ENCODE assay signal across 7 cellular contexts in the genomic region with DNA sequence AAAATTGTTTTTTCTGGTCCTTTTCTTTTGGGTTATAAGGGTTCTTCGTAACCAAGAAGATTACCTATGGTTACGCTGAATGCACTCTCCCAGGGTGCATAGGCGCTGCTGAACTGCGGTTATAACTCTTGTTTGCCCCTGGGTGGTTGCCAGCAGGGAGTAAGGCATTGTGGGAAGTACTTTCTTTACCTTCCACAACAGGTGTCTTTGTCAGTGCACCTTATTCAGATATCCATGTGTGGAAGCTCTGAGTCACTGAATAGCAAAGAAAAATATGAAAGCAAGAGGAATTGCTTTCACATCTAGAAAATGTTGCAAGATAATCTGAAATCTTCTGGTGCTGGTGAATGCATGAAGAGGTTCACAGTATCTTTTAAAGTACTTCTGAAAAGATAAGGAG.
DNase-seq lines count a peak whose midpoint lies in the region; ATAC-seq, FAIRE-seq and TF ChIP-seq lines count a peak whose summit lies in the region.

No MANE protein-coding gene starts in this region.

- H4K91ac ChIP-seq in trophoblast cell (ENCODE audit: low read depth, low read length), result no peak overlapping the region

- WGBS in HUES64, result 0% methylated on average over 4 of the region's 4 CpGs
- no CpG with 5 or more reads among the region's 4 CpGs for WGBS in trophoblast cell (ENCODE audit: extremely low coverage, insufficient coverage, insufficient read length)
- 69 to 78% methylated on average over 4 of the region's 4 CpGs for WGBS in lower leg skin, 2 donors

- H2BK120ac ChIP-seq in trophoblast cell (ENCODE audit: insufficient read depth, low read length, poor library complexity), result no peak overlapping the region

- no peak overlapping the region for H3K14ac ChIP-seq in trophoblast cell (ENCODE audit: low read length)

- intact Hi-C loops in lower leg skin (cut with DNase I; ENCODE audit: low total_unique reads), result no loop called here

- peaks cover 2% of the 10 kb centered on the region for H3K79me1 ChIP-seq in trophoblast cell (ENCODE audit: low read length)

- no peak overlapping the region for H3K4ac ChIP-seq in trophoblast cell (ENCODE audit: low read depth, low read length)

- H3K18ac ChIP-seq in trophoblast cell (ENCODE audit: low read length), result no peak overlapping the region

- H3K27me3 ChIP-seq in HUES64 (ENCODE audit: insufficient read depth, low read length), result no peaks in the 10 kb centered on the region
- no peaks in the 10 kb centered on the region for H3K27me3 ChIP-seq in bronchial epithelial cell (ENCODE audit: control insufficient read depth, insufficient read depth, low read length)
- H3K27me3 ChIP-seq in trophoblast cell (ENCODE audit: insufficient read depth, low read length), result no peaks in the 10 kb centered on the region

- H3K23ac ChIP-seq in trophoblast cell (ENCODE audit: low read length), result no peak overlapping the region

- no peak overlapping the region for H2AK5ac ChIP-seq in trophoblast cell (ENCODE audit: low read length)

- FAIRE-seq in bronchial epithelial cell (lab: Jason Lieb, UNC), result no peak

- TF ChIP-seq CTCF in bronchial epithelial cell (IDR thresholded peaks at IDR 0.05; ENCODE audit: insufficient read depth, low read length, severe bottlenecking), result no peak
- TF ChIP-seq CTCF in lower leg skin (IDR thresholded peaks at IDR 0.05), result no peak

- no peak for TF ChIP-seq POLR2A in lower leg skin (IDR thresholded peaks at IDR 0.05)

- H3K4me1 ChIP-seq in HUES64 (ENCODE audit: insufficient read depth, low read length) (peaks cover 44% of the 10 kb centered on the region), trophoblast cell (ENCODE audit: control insufficient read depth in 1 of 2, insufficient read depth in 2 of 2, low read length in 2 of 2) (peaks cover 0 to 6% of the 10 kb centered on the region in 2 experiments)

- H2BK5ac ChIP-seq in trophoblast cell (ENCODE audit: low read depth, low read length, poor library complexity), result no peak overlapping the region

- H2BK12ac ChIP-seq in trophoblast cell (ENCODE audit: low read length), result no peak overlapping the region

- peak overlapping the region; percentile 47 for H3K4me2 ChIP-seq in trophoblast cell (ENCODE audit: low read length)

- peak; percentile 87 for DNase-seq in NCI-H748 (lab: John Stamatoyannopoulos, UW; ENCODE audit: unreplicated experiment)
- DNase-seq in bronchial epithelial cell (ENCODE audit: low read depth), result peak; percentile 85
- peak; percentile 61 to 94 for DNase-seq in trophoblast cell
- no peak for DNase-seq in lower leg skin (ENCODE audit: low spot score in 2 of 2)

- ATAC-seq in HG02970 (IDR thresholded peaks at IDR 0.05; ENCODE audit: low FRiP score, unreplicated experiment) (no peak), HG02571 (IDR thresholded peaks at IDR 0.05; ENCODE audit: unreplicated experiment) (no peak)

- peak overlapping the region; percentile 82 for H3K4me3 ChIP-seq in HUES64 (ENCODE audit: low read length)
- no peak overlapping the region for H3K4me3 ChIP-seq in bronchial epithelial cell (ENCODE audit: low read depth, low read length)
- H3K4me3 ChIP-seq in trophoblast cell (ENCODE audit: low read depth, low read length), result no peak overlapping the region
- no peak overlapping the region for H3K4me3 ChIP-seq in lower leg skin (ENCODE audit: low read depth, poor library complexity, severe bottlenecking)

- H2AFZ ChIP-seq in trophoblast cell (ENCODE audit: insufficient read depth, low read length, poor library complexity), result no peak overlapping the region

- no peaks in the 10 kb centered on the region for H3K79me2 ChIP-seq in trophoblast cell (ENCODE audit: control insufficient read depth, insufficient read depth, low read length, poor library complexity)

- H3K9ac ChIP-seq in HUES64 (ENCODE audit: low read depth, low read length) (peak overlapping the region; percentile 72), trophoblast cell (ENCODE audit: low read length) (no peak overlapping the region)

- H3K27ac ChIP-seq in HUES64 (ENCODE audit: low read depth, low read length), result peak overlapping the region; percentile 91
- H3K27ac ChIP-seq in trophoblast cell (ENCODE audit: low read depth, low read length), result no peak overlapping the region

- H3K36me3 ChIP-seq in HUES64 (ENCODE audit: insufficient read depth, low read length) (peaks cover 29% of the 10 kb centered on the region), bronchial epithelial cell (ENCODE audit: control insufficient read depth, insufficient read depth, low read length) (no peaks in the 10 kb centered on the region), trophoblast cell (ENCODE audit: control insufficient read depth in 1 of 2, insufficient read depth in 2 of 2, low read length in 2 of 2) (no peaks in the 10 kb centered on the region)

- no peak overlapping the region for H4K8ac ChIP-seq in trophoblast cell (ENCODE audit: low read depth, low read length)

- H4K12ac ChIP-seq in trophoblast cell (ENCODE audit: low read depth, low read length), result no peak overlapping the region

- H3K9me3 ChIP-seq in HUES64 (ENCODE audit: insufficient read depth, low read depth, low read length) (no peaks in the 10 kb centered on the region), trophoblast cell (ENCODE audit: insufficient read depth, low read depth, low read length) (no peaks in the 10 kb centered on the region)

Comparison
In these comparisons a context has a peak if more than half of its experiments do, and no peak if none do; other contexts are left out.
1. DNase-seq: peak in NCI-H748 (single experiment), bronchial epithelial cell (single experiment) and trophoblast cell (2 of 2); none in lower leg skin (0 of 2).